Comparison of ENCODE assay signal across 18 cellular contexts in genomic region chr9:131815971-131816873, GRCh38.
DNase-seq lines count a peak whose midpoint lies in the region; ATAC-seq, FAIRE-seq and TF ChIP-seq lines count a peak whose summit lies in the region.
"Had no signal": no experiment of that assay in that cellular context is flagged by ENCODE, and none has a peak within 500 bp of the region (broad histone marks: within the 10 kb centered on the region; RNA-seq: fewer than 3 reads in every experiment).

No MANE protein-coding gene starts in this region.

- 13 to 18% methylated on average over 19 of the region's 19 CpGs for WGBS in GM23248 (ENCODE audit: low coverage in 1 of 2, low lambda C conversion rate in 2 of 2, missing lambda C conversion rate in 2 of 2), 2 experiments
- 19 to 38% methylated on average over 11 of the region's 19 CpGs for WGBS in esophagus squamous epithelium, 2 donors

- in situ Hi-C loops in GM23248 (cut with MboI) = no loop called here

- no peak for ATAC-seq in HG03520 (IDR thresholded peaks at IDR 0.05; ENCODE audit: unreplicated experiment)
- ATAC-seq: heart left ventricle; pancreas; stimulated activated naive CD8-positive, alpha-beta T cell treated with anti-CD3 and anti-CD28 coated beads, Interleukin-15, amount 100 ng/mL, for 72 hours had no signal

- dilution Hi-C loops in keratinocyte (cut with MboI; ENCODE audit: extremely low pct_ligation_motif_present, low sequenced_read_pairs) = loop anchor here (25.0 kb wide), 1 partner anchor 346 kb away; the partner anchor contains the start of gene NTNG2

- H3K36me3 ChIP-seq in GM23248 (ENCODE audit: low read depth) (no peaks in the 10 kb centered on the region), keratinocyte (ENCODE audit: control insufficient read depth in 2 of 2, extremely low read depth in 1 of 2, insufficient read depth in 2 of 2, low read length in 2 of 2) (no peaks in the 10 kb centered on the region), esophagus squamous epithelium (no peaks in the 10 kb centered on the region)
- H3K36me3 ChIP-seq: BLaER1, heart left ventricle, pancreas had no signal

- H3K27ac ChIP-seq in GM23248 (no peak overlapping the region), keratinocyte (ENCODE audit: control insufficient read depth, insufficient read depth, low read length) (no peak overlapping the region), esophagus squamous epithelium (no peak overlapping the region)
- H3K27ac ChIP-seq: BLaER1, coronary artery, heart left ventricle, pancreas, VCaP had no signal

- peak; percentile 43 for FAIRE-seq in keratinocyte (lab: Jason Lieb, UNC)
- FAIRE-seq: pancreas had no signal

- no peaks in the 10 kb centered on the region for H3F3A ChIP-seq in GM23248 (ENCODE audit: insufficient read depth)

- no peak for TF ChIP-seq POLR2A in esophagus squamous epithelium (IDR thresholded peaks at IDR 0.05)

- H2AFZ ChIP-seq in GM23248 = no peak overlapping the region
- H2AFZ ChIP-seq in keratinocyte (ENCODE audit: control insufficient read depth, low read length) = no peak overlapping the region

- H3K79me2 ChIP-seq in GM23248 (ENCODE audit: insufficient read depth) = no peaks in the 10 kb centered on the region
- H3K79me2 ChIP-seq in keratinocyte (ENCODE audit: control insufficient read depth, insufficient read depth, low read length) = no peaks in the 10 kb centered on the region

- H3K9me2 ChIP-seq in GM23248 (ENCODE audit: insufficient read depth) = no peaks in the 10 kb centered on the region

- peak; percentile 22 for DNase-seq in GM23248
- peak; percentile 76 for DNase-seq in NCI-H1105 treated with DMSO at 0.1 percent for 48 hours (lab: John Stamatoyannopoulos, UW)
- DNase-seq in SHP77 treated with DMSO at 0.1 percent for 48 hours (lab: John Stamatoyannopoulos, UW) = peak; percentile 46
- DNase-seq in keratinocyte (ENCODE audit: low read depth, low spot score) = no peak
- DNase-seq in esophagus squamous epithelium (lab: John Stamatoyannopoulos, UW) = no peak
- no peak for DNase-seq in cerebellum (ENCODE audit: low spot score)
- DNase-seq: activated CD8-positive, alpha-beta memory T cell treated with anti-CD3 and anti-CD28 coated beads for 24 hours; anterior cingulate cortex; DMS53; GOT3; heart left ventricle; NCI-H1436 treated with DMSO at 0.1 percent for 48 hours; pancreas; stimulated activated naive CD8-positive, alpha-beta T cell treated with anti-CD3 and anti-CD28 coated beads, Interleukin-15, amount 100 ng/mL, for 72 hours had no signal

- no peak overlapping the region for H3K4me2 ChIP-seq in GM23248 (ENCODE audit: unreplicated experiment)
- H3K4me2 ChIP-seq in keratinocyte (ENCODE audit: control insufficient read depth, extremely low read depth, insufficient read depth, low read depth, low read length) = peak overlapping the region; percentile 56
- H3K4me2 ChIP-seq: BLaER1 had no signal

- intact Hi-C loops in esophagus squamous epithelium (cut with DNase I) = no loop called here

- H4K20me1 ChIP-seq in GM23248 (ENCODE audit: insufficient read depth) = no peaks in the 10 kb centered on the region
- H4K20me1 ChIP-seq in keratinocyte (ENCODE audit: control insufficient read depth, extremely low read depth, insufficient read depth, low read length) = no peaks in the 10 kb centered on the region
- H4K20me1 ChIP-seq: BLaER1 had no signal

- H3K9me1 ChIP-seq in keratinocyte (ENCODE audit: control insufficient read depth, extremely low read depth, insufficient read depth, low read length) = no peaks in the 10 kb centered on the region

- H3K27me3 ChIP-seq in GM23248 (replicated peaks; ENCODE audit: insufficient read depth) (peaks cover 67% of the 10 kb centered on the region), keratinocyte (ENCODE audit: control insufficient read depth, extremely low read depth, insufficient read depth, low read length) (peaks cover 37% of the 10 kb centered on the region), esophagus squamous epithelium (peaks cover 0 to 93% (median 0%) of the 10 kb centered on the region in 4 donors)
- H3K27me3 ChIP-seq: BLaER1, pancreas had no signal

- H3K9me3 ChIP-seq in GM23248 (ENCODE audit: low read depth) (no peaks in the 10 kb centered on the region), keratinocyte (ENCODE audit: control insufficient read depth, low read depth, low read length) (no peaks in the 10 kb centered on the region), esophagus squamous epithelium (no peaks in the 10 kb centered on the region)
- H3K9me3 ChIP-seq: BLaER1, heart left ventricle, pancreas had no signal

- H3K9ac ChIP-seq in GM23248 (no peak overlapping the region), keratinocyte (ENCODE audit: control insufficient read depth, extremely low read depth, insufficient read depth, low read length) (no peak overlapping the region)
- H3K9ac ChIP-seq: BLaER1 had no signal

- H3K4me3 ChIP-seq in GM23248 = no peak overlapping the region
- H3K4me3 ChIP-seq in keratinocyte (ENCODE audit: control insufficient read depth in 2 of 3, extremely low read depth in 1 of 3, insufficient read depth in 2 of 3, low read depth in 1 of 3, low read length in 3 of 3) = peak overlapping the region in 1 of 3 experiments; percentile 3
- no peak overlapping the region for H3K4me3 ChIP-seq in esophagus squamous epithelium
- H3K4me3 ChIP-seq: BLaER1, coronary artery, heart left ventricle, pancreas had no signal

- TF ChIP-seq CTCF in keratinocyte (optimal IDR thresholded peaks at IDR 0.05 in 1 of 3, IDR thresholded peaks at IDR 0.05 in 1 of 3, conservative IDR thresholded peaks at IDR 0.05 in 1 of 3; ENCODE audit: extremely low read depth in 1 of 3, insufficient read depth in 2 of 3, low read length in 3 of 3) (peak in 1 of 3 experiments; percentile 34), esophagus squamous epithelium (IDR thresholded peaks at IDR 0.05) (no peak)

- H3K4me1 ChIP-seq in GM23248 (ENCODE audit: insufficient read depth) (no peaks in the 10 kb centered on the region), keratinocyte (ENCODE audit: control insufficient read depth, extremely low read depth, insufficient read depth, low read length) (no peaks in the 10 kb centered on the region), esophagus squamous epithelium (no peaks in the 10 kb centered on the region)
- H3K4me1 ChIP-seq: BLaER1, heart left ventricle, pancreas had no signal

Comparison
In these comparisons a context has a peak if more than half of its experiments do, and no peak if none do; other contexts are left out.
1. DNase-seq: peak in GM23248 (single experiment), NCI-H1105 treated with DMSO at 0.1 percent for 48 hours (single experiment) and SHP77 treated with DMSO at 0.1 percent for 48 hours (single experiment); none in keratinocyte (single experiment), esophagus squamous epithelium (single experiment) and cerebellum (single experiment).